20 cellular contexts compared by ENCODE assay signal in genomic region chr6:167954151-167954550, GRCh38. TPM values are rescaled to one million over a fixed set of nuclear protein-coding genes. Genes with fewer than 3 reads are reported as not detected.
DNase-seq lines count a peak whose midpoint lies in the region; ATAC-seq and TF ChIP-seq lines count a peak whose summit lies in the region.
"Had no signal": no experiment of that assay in that cellular context is flagged by ENCODE, and none has a peak within 500 bp of the region (broad histone marks: within the 10 kb centered on the region; RNA-seq: fewer than 3 reads in every experiment).

No MANE protein-coding gene starts in this region.

- H3K9me3 ChIP-seq in BLaER1 treated with 17β-estradiol and CSF1 and Interleukin-3, amounts not matched to agents 10 nM and 100 nM (replicated peaks in 1 of 11): no peaks in the 10 kb centered on the region
- H3K9me3 ChIP-seq: Caco-2 had no signal

- H3K27me3 ChIP-seq in BLaER1 treated with 17β-estradiol and CSF1 and Interleukin-3, amounts not matched to agents 10 nM and 100 nM: no peaks in the 10 kb centered on the region

- H3K9me3 Mint-ChIP-seq in activated CD4-positive, alpha-beta memory T cell treated with anti-CD3 and anti-CD28 coated beads, Interleukin-2, amount 10 ng/mL, durations not matched to agents 7 days and 5 days: no peaks in the 10 kb centered on the region
- H3K9me3 Mint-ChIP-seq in activated CD4-positive, alpha-beta memory T cell treated with anti-CD3 and anti-CD28 coated beads for 36 hours: no peaks in the 10 kb centered on the region
- no peaks in the 10 kb centered on the region for H3K9me3 Mint-ChIP-seq in activated T-helper 17 cell treated with anti-CD3 and anti-CD28 coated beads, Interleukin-2, amount 50 U/mL, for 72 hours
- H3K9me3 Mint-ChIP-seq in progenitor cell of endocrine pancreas (ENCODE audit: low read depth): no peaks in the 10 kb centered on the region
- H3K9me3 Mint-ChIP-seq: CD4-positive, alpha-beta T cell had no signal

- CTCF ChIA-PET in activated CD4-positive, alpha-beta memory T cell treated with anti-CD3 and anti-CD28 coated beads, Interleukin-2, amount 10 ng/mL, durations not matched to agents 7 days and 5 days (lab: Charles Lee): no interaction called here
- CTCF ChIA-PET in activated CD4-positive, alpha-beta memory T cell treated with anti-CD3 and anti-CD28 coated beads for 36 hours (lab: Charles Lee): no interaction called here

- TF ChIP-seq CTCF in progenitor cell of endocrine pancreas (IDR thresholded peaks at IDR 0.05; ENCODE audit: unreplicated experiment): no peak

- H3K27ac ChIP-seq in BLaER1 treated with 17β-estradiol and CSF1 and Interleukin-3, amounts not matched to agents 10 nM and 100 nM: 0 out of 22 replicates have a peak overlapping the region, but pooled peaks of 2 of the 11 experiments have one; percentile 26 to 79
- H3K27ac ChIP-seq: C4-2B, GM23248, HL-60 had no signal

- peak overlapping the region in 10 of 11 experiments; percentile 14 to 97 (median 90); a peak in 17 of 22 replicates for H3K4me2 ChIP-seq in BLaER1 treated with 17β-estradiol and CSF1 and Interleukin-3, amounts not matched to agents 10 nM and 100 nM

- H3K27me3 Mint-ChIP-seq in activated CD4-positive, alpha-beta memory T cell treated with anti-CD3 and anti-CD28 coated beads, Interleukin-2, amount 10 ng/mL, durations not matched to agents 7 days and 5 days: no peaks in the 10 kb centered on the region
- H3K27me3 Mint-ChIP-seq in activated CD4-positive, alpha-beta memory T cell treated with anti-CD3 and anti-CD28 coated beads for 36 hours: no peaks in the 10 kb centered on the region
- H3K27me3 Mint-ChIP-seq in activated T-helper 17 cell treated with anti-CD3 and anti-CD28 coated beads, Interleukin-2, amount 50 U/mL, for 72 hours: no peaks in the 10 kb centered on the region
- H3K27me3 Mint-ChIP-seq in progenitor cell of endocrine pancreas: no peaks in the 10 kb centered on the region
- H3K27me3 Mint-ChIP-seq: B cell; CD4-positive, alpha-beta T cell had no signal

- DNase-seq in activated CD4-positive, alpha-beta memory T cell treated with anti-CD3 and anti-CD28 coated beads, Interleukin-2, amount 10 ng/mL, durations not matched to agents 7 days and 5 days: no peak
- no peak for DNase-seq in activated CD4-positive, alpha-beta memory T cell treated with anti-CD3 and anti-CD28 coated beads for 36 hours
- DNase-seq in progenitor cell of endocrine pancreas (ENCODE audit: low spot score, unreplicated experiment) (no peak), HUDEP-2 (lab: John Stamatoyannopoulos, UW; ENCODE audit: unreplicated experiment in 76 of 76) (no peak)
- no peak for DNase-seq in stimulated activated CD8-positive, alpha-beta memory T cell treated with anti-CD3 and anti-CD28 coated beads, Interleukin-4, amount 100 ng/mL, for 48 hours
- DNase-seq: 8988T; Caco-2; CD4-positive, alpha-beta T cell; DMS79; GDM1; GM23248; HCEC 1CT; IMR-90 had no signal

- H3K4me1 Mint-ChIP-seq in activated CD4-positive, alpha-beta memory T cell treated with anti-CD3 and anti-CD28 coated beads, Interleukin-2, amount 10 ng/mL, durations not matched to agents 7 days and 5 days: peaks cover 6% of the 10 kb centered on the region
- peaks cover 7% of the 10 kb centered on the region for H3K4me1 Mint-ChIP-seq in activated CD4-positive, alpha-beta memory T cell treated with anti-CD3 and anti-CD28 coated beads for 36 hours (ENCODE audit: low read depth)
- peaks cover 10% of the 10 kb centered on the region for H3K4me1 Mint-ChIP-seq in activated T-helper 17 cell treated with anti-CD3 and anti-CD28 coated beads, Interleukin-2, amount 50 U/mL, for 72 hours
- H3K4me1 Mint-ChIP-seq in progenitor cell of endocrine pancreas (ENCODE audit: low read depth): peaks cover 26% of the 10 kb centered on the region
- H3K4me1 Mint-ChIP-seq: B cell had no signal

- peak overlapping the region in 7 of 10 experiments; percentile 25 to 73 (median 68); a peak in 11 of 20 replicates for H3K4me3 ChIP-seq in BLaER1 treated with 17β-estradiol and CSF1 and Interleukin-3, amounts not matched to agents 10 nM and 100 nM
- H3K4me3 ChIP-seq: GM23248 had no signal

- H3K27ac Mint-ChIP-seq in activated CD4-positive, alpha-beta memory T cell treated with anti-CD3 and anti-CD28 coated beads, Interleukin-2, amount 10 ng/mL, durations not matched to agents 7 days and 5 days: peak overlapping the region; percentile 1
- no peak overlapping the region for H3K27ac Mint-ChIP-seq in activated CD4-positive, alpha-beta memory T cell treated with anti-CD3 and anti-CD28 coated beads for 36 hours
- peak overlapping the region; percentile 33 for H3K27ac Mint-ChIP-seq in activated T-helper 17 cell treated with anti-CD3 and anti-CD28 coated beads, Interleukin-2, amount 50 U/mL, for 72 hours
- H3K27ac Mint-ChIP-seq in progenitor cell of endocrine pancreas: peak overlapping the region; percentile 65
- H3K27ac Mint-ChIP-seq: B cell; CD4-positive, alpha-beta T cell had no signal

- POLR2A ChIA-PET in activated CD4-positive, alpha-beta memory T cell treated with anti-CD3 and anti-CD28 coated beads, Interleukin-2, amount 10 ng/mL, durations not matched to agents 7 days and 5 days (lab: Charles Lee): no interaction called here
- POLR2A ChIA-PET in activated CD4-positive, alpha-beta memory T cell treated with anti-CD3 and anti-CD28 coated beads for 36 hours (lab: Charles Lee): no interaction called here

- H3K36me3 Mint-ChIP-seq in activated CD4-positive, alpha-beta memory T cell treated with anti-CD3 and anti-CD28 coated beads, Interleukin-2, amount 10 ng/mL, durations not matched to agents 7 days and 5 days (ENCODE audit: low read depth): peaks cover 26% of the 10 kb centered on the region
- H3K36me3 Mint-ChIP-seq in activated CD4-positive, alpha-beta memory T cell treated with anti-CD3 and anti-CD28 coated beads for 36 hours: peaks cover 19% of the 10 kb centered on the region
- peaks cover 73% of the 10 kb centered on the region for H3K36me3 Mint-ChIP-seq in activated T-helper 17 cell treated with anti-CD3 and anti-CD28 coated beads, Interleukin-2, amount 50 U/mL, for 72 hours (ENCODE audit: low read depth)
- H3K36me3 Mint-ChIP-seq in progenitor cell of endocrine pancreas (ENCODE audit: insufficient read depth): peaks cover 47% of the 10 kb centered on the region

- peaks cover 62 to 89% (median 77%) of the 10 kb centered on the region in 10 experiments for H3K4me1 ChIP-seq in BLaER1 treated with 17β-estradiol and CSF1 and Interleukin-3, amounts not matched to agents 10 nM and 100 nM

- peaks cover 0 to 30% (median 0%) of the 10 kb centered on the region in 11 experiments; a peak in 3 of 22 replicates for H4K20me1 ChIP-seq in BLaER1 treated with 17β-estradiol and CSF1 and Interleukin-3, amounts not matched to agents 10 nM and 100 nM

- no peak overlapping the region for H3K4me3 Mint-ChIP-seq in activated CD4-positive, alpha-beta memory T cell treated with anti-CD3 and anti-CD28 coated beads, Interleukin-2, amount 10 ng/mL, durations not matched to agents 7 days and 5 days
- H3K4me3 Mint-ChIP-seq in activated CD4-positive, alpha-beta memory T cell treated with anti-CD3 and anti-CD28 coated beads for 36 hours: no peak overlapping the region
- H3K4me3 Mint-ChIP-seq in activated T-helper 17 cell treated with anti-CD3 and anti-CD28 coated beads, Interleukin-2, amount 50 U/mL, for 72 hours: peak overlapping the region; percentile 23
- H3K4me3 Mint-ChIP-seq in progenitor cell of endocrine pancreas (ENCODE audit: low read depth): no peak overlapping the region
- H3K4me3 Mint-ChIP-seq: B cell; CD4-positive, alpha-beta T cell had no signal

- intact Hi-C loops in activated CD4-positive, alpha-beta memory T cell treated with anti-CD3 and anti-CD28 coated beads for 36 hours (cut with micrococcal nuclease): no loop called here

- ATAC-seq in activated T-helper 17 cell treated with anti-CD3 and anti-CD28 coated beads, Interleukin-2, amount 50 U/mL, for 72 hours (replicated peaks): peak; percentile 63

- peak overlapping the region in 5 of 11 experiments; percentile 44 to 72 (median 54); a peak in 9 of 22 replicates for H3K9ac ChIP-seq in BLaER1 treated with 17β-estradiol and CSF1 and Interleukin-3, amounts not matched to agents 10 nM and 100 nM
- H3K9ac ChIP-seq: GM23248 had no signal

- peaks cover 6 to 59% (median 41%) of the 10 kb centered on the region in 11 experiments; a peak in 21 of 22 replicates for H3K36me3 ChIP-seq in BLaER1 treated with 17β-estradiol and CSF1 and Interleukin-3, amounts not matched to agents 10 nM and 100 nM

RNA-seq across cellular contexts. Expression of gene KIF25, which starts 43.3 kb away (rescaled TPM):
- not detected for total RNA-seq in activated CD4-positive, alpha-beta memory T cell treated with anti-CD3 and anti-CD28 coated beads, Interleukin-2, amount 10 ng/mL, durations not matched to agents 7 days and 5 days
- total RNA-seq in activated CD4-positive, alpha-beta memory T cell treated with anti-CD3 and anti-CD28 coated beads for 36 hours: not detected
- 1 to 10 TPM in 1 of 2 donors, not detected in 1; 1.8 TPM for total RNA-seq in activated T-helper 17 cell treated with anti-CD3 and anti-CD28 coated beads, Interleukin-2, amount 50 U/mL, for 72 hours
- total RNA-seq in progenitor cell of endocrine pancreas: not detected in 2 replicates
- total RNA-seq: B cell; Caco-2; CD4-positive, alpha-beta T cell; Daoy; GM23248; HT1080; IMR-90 had no signal
